In genomic region chr5:66255702-66256101, GRCh38 we compare ENCODE assay signal across 16 cellular contexts.
DNase-seq lines count a peak whose midpoint lies in the region; ATAC-seq, FAIRE-seq and TF ChIP-seq lines count a peak whose summit lies in the region.
"Had no signal": no experiment of that assay in that cellular context is flagged by ENCODE, and none has a peak within 500 bp of the region (broad histone marks: within the 10 kb centered on the region; RNA-seq: fewer than 3 reads in every experiment).

No MANE protein-coding gene starts in this region.

- CTCF ChIA-PET in GM12878 (lab: Yijun Ruan, JAX), result no interaction called here
- CTCF ChIA-PET in MCF 10A (lab: Yijun Ruan, JAX), result no interaction called here

- FAIRE-seq in GM12892 (lab: Jason Lieb, UNC) (peak; percentile 58), GM12878 (lab: Jason Lieb, UNC) (no peak)
- FAIRE-seq: H54 had no signal

- no peaks in the 10 kb centered on the region; a peak in 1 of 4 replicates for H3K27me3 ChIP-seq in GM12878 (replicated peaks in 1 of 2; ENCODE audit: control insufficient read depth in 2 of 2, insufficient read depth in 2 of 2, low read length in 1 of 2)
- H3K27me3 ChIP-seq: SJCRH30 had no signal

- no peaks in the 10 kb centered on the region; the same call in 2 of the 3 replicates for H3K9me3 ChIP-seq in GM12878 (replicated peaks; ENCODE audit: control insufficient read depth, insufficient read depth, low read length)
- H3K9me3 ChIP-seq: SJCRH30 had no signal

- H4K20me1 ChIP-seq in GM12878 (ENCODE audit: control insufficient read depth, insufficient read depth), result no peaks in the 10 kb centered on the region

- TF ChIP-seq RAD21 in GM12878 (IDR thresholded peaks at IDR 0.05; ENCODE audit: insufficient read depth, low read depth, low read length), result no peak

- no peak overlapping the region for H3K4me2 ChIP-seq in GM12878 (ENCODE audit: control insufficient read depth, insufficient read depth)

- RAD21 ChIA-PET in GM12878 (lab: Charles Lee; ENCODE audit: unreplicated experiment), result no interaction called here

- SMC1A ChIA-PET in GM12878 (lab: Charles Lee; ENCODE audit: uncharacterized antibody, unreplicated experiment), result no interaction called here

- POLR2A ChIA-PET in GM12878 (lab: Charles Lee) (no interaction called here), MCF 10A (lab: Yijun Ruan, JAX) (no interaction called here)

- peaks cover 0 to 4% of the 10 kb centered on the region in 2 donors for H3K4me1 Mint-ChIP-seq in effector memory CD8-positive, alpha-beta T cell (ENCODE audit: low read depth in 2 of 2)
- no peaks in the 10 kb centered on the region for H3K4me1 Mint-ChIP-seq in MCF 10A (ENCODE audit: insufficient read depth, unreplicated experiment)
- H3K4me1 Mint-ChIP-seq: CD4-positive, CD25-positive, alpha-beta regulatory T cell had no signal

- no peaks in the 10 kb centered on the region for H3K36me3 ChIP-seq in GM12878 (ENCODE audit: control insufficient read depth in 2 of 2, insufficient read depth in 2 of 2, low read length in 1 of 2)
- H3K36me3 ChIP-seq: SJCRH30 had no signal

- H3K79me2 ChIP-seq in GM12878 (ENCODE audit: control insufficient read depth, insufficient read depth, low read length), result no peaks in the 10 kb centered on the region

- no peak overlapping the region for H3K27ac Mint-ChIP-seq in effector memory CD8-positive, alpha-beta T cell
- no peak overlapping the region for H3K27ac Mint-ChIP-seq in MCF 10A (ENCODE audit: low read depth, unreplicated experiment)
- H3K27ac Mint-ChIP-seq: T-cell had no signal

- H3K4me3 ChIP-seq in GM12878, result no peak overlapping the region
- H3K4me3 ChIP-seq: SJCRH30 had no signal

- no peak overlapping the region for H3K9ac ChIP-seq in GM12878 (ENCODE audit: control insufficient read depth, insufficient read depth, low read length)

- TF ChIP-seq EP300 in GM12878 (IDR thresholded peaks at IDR 0.05; ENCODE audit: borderline replicate concordance in 1 of 2, control insufficient read depth in 1 of 2, low read depth in 2 of 2, low read length in 2 of 2), result no peak

- intact Hi-C loops in GM12878 (cut with micrococcal nuclease; ENCODE audit: unreplicated experiment) (no loop called here), MCF 10A (cut with micrococcal nuclease) (no loop called here)

- BruUV-seq in GM12878 (replicated peaks; lab: Mats Ljungman, UMichigan), result no TSS peak
- BruUV-seq in MCF 10A (replicated peaks; lab: Mats Ljungman, UMichigan), result no TSS peak

- no peak for DNase-seq in GM12892 (ENCODE audit: insufficient read length)
- peak; percentile 14 to 18 for DNase-seq in Kasumi-1 (lab: John Stamatoyannopoulos, UW)
- peak; percentile 24 for DNase-seq in NOMO-1 treated with dmso at 0.1 percent for 144 hours (lab: John Stamatoyannopoulos, UW; ENCODE audit: unreplicated experiment)
- DNase-seq in GM12878 (ENCODE audit: low read depth, low spot score), result no peak
- DNase-seq in effector memory CD8-positive, alpha-beta T cell, result no peak
- DNase-seq in MCF 10A (ENCODE audit: unreplicated experiment), result no peak
- DNase-seq: CD4-positive, CD25-positive, alpha-beta regulatory T cell; DMS53; NCI-H1092 treated with DMSO at 0.1 percent for 48 hours; NCI-H1694; NCI-H446; SJCRH30; T-cell had no signal

- peaks cover 0 to 11% of the 10 kb centered on the region in 2 donors for H3K27me3 Mint-ChIP-seq in effector memory CD8-positive, alpha-beta T cell
- H3K27me3 Mint-ChIP-seq in MCF 10A (ENCODE audit: insufficient read depth, unreplicated experiment), result no peaks in the 10 kb centered on the region
- H3K27me3 Mint-ChIP-seq: CD4-positive, CD25-positive, alpha-beta regulatory T cell; T-cell had no signal

- no peak for TF ChIP-seq CTCF in GM12878 (IDR thresholded peaks at IDR 0.05 in 2 of 3, conservative IDR thresholded peaks at IDR 0.05 in 1 of 3; ENCODE audit: control insufficient read depth in 2 of 3, extremely low read depth in 1 of 3, insufficient read depth in 1 of 3, low read depth in 3 of 3, low read length in 3 of 3)
- TF ChIP-seq CTCF in MCF 10A (IDR thresholded peaks at IDR 0.05; ENCODE audit: unreplicated experiment), result no peak

- ATAC-seq in GM12878 (0 out of 3 replicates have a peak, but pooled peaks have one; percentile 27), HG03196 (IDR thresholded peaks at IDR 0.05; ENCODE audit: unreplicated experiment) (no peak), GM18868 (IDR thresholded peaks at IDR 0.05; ENCODE audit: unreplicated experiment) (no peak)
- ATAC-seq in effector memory CD8-positive, alpha-beta T cell (replicated peaks), result no peak
- ATAC-seq: T-cell had no signal

- in situ Hi-C loops in GM12878 (cut with MboI), result no loop called here

- no peak for TF ChIP-seq POLR2A in GM12892 (IDR thresholded peaks at IDR 0.05; ENCODE audit: low read depth, low read length)
- TF ChIP-seq POLR2A in GM12878 (IDR thresholded peaks at IDR 0.05; ENCODE audit: low read depth, low read length), result no peak

- peak overlapping the region; percentile 29; the same call in 1 of the 2 replicates for H2AFZ ChIP-seq in GM12878 (ENCODE audit: control insufficient read depth, low read depth, low read length)

- no peaks in the 10 kb centered on the region for H3K4me1 ChIP-seq in GM12878 (ENCODE audit: control insufficient read depth, insufficient read depth, low read length)
- H3K4me1 ChIP-seq: SJCRH30 had no signal

- no peak overlapping the region for H3K27ac ChIP-seq in GM12878 (ENCODE audit: control insufficient read depth, insufficient read depth)
- H3K27ac ChIP-seq: SJCRH30 had no signal

- H3K4me3 Mint-ChIP-seq in effector memory CD8-positive, alpha-beta T cell, result no peak overlapping the region
- H3K4me3 Mint-ChIP-seq in MCF 10A (ENCODE audit: unreplicated experiment), result no peak overlapping the region
- H3K4me3 Mint-ChIP-seq: CD4-positive, CD25-positive, alpha-beta regulatory T cell; T-cell had no signal

- H3K9me3 Mint-ChIP-seq in effector memory CD8-positive, alpha-beta T cell, result no peaks in the 10 kb centered on the region
- no peaks in the 10 kb centered on the region for H3K9me3 Mint-ChIP-seq in MCF 10A (ENCODE audit: unreplicated experiment)

- WGBS in GM12878 (ENCODE audit: insufficient coverage, insufficient replicate concordance, low lambda C conversion rate, missing lambda C conversion rate), result 10% methylated on average over 5 of the region's 5 CpGs

- no peaks in the 10 kb centered on the region for H3K36me3 Mint-ChIP-seq in effector memory CD8-positive, alpha-beta T cell (ENCODE audit: insufficient read depth)
- no peaks in the 10 kb centered on the region for H3K36me3 Mint-ChIP-seq in MCF 10A (ENCODE audit: insufficient read depth, unreplicated experiment)
- H3K36me3 Mint-ChIP-seq: CD4-positive, CD25-positive, alpha-beta regulatory T cell; T-cell had no signal

TF ChIP-seq in GM12878, 131 proteins besides CTCF, POLR2A, EP300 and RAD21:
- TF ChIP-seq CBX5 (IDR thresholded peaks at IDR 0.05; ENCODE audit: low read depth) (no peak), HDAC6 (IDR thresholded peaks at IDR 0.05; ENCODE audit: unreplicated experiment) (no peak), BHLHE40 (IDR thresholded peaks at IDR 0.05; ENCODE audit: borderline replicate concordance in 1 of 2, low read depth in 2 of 2, low read length in 1 of 2) (peak in 1 of 2 experiments; percentile 34; a peak in 1 of 4 replicates), SPI1 (IDR thresholded peaks at IDR 0.05; ENCODE audit: borderline replicate concordance, insufficient read depth, low read depth, low read length) (peak; percentile 80)

Comparison
In these comparisons a context has a peak if more than half of its experiments do, and no peak if none do; other contexts are left out.
1. DNase-seq: peak in Kasumi-1 (2 of 2) and NOMO-1 treated with dmso at 0.1 percent for 144 hours (single experiment); none in GM12892 (single experiment), GM12878 (single experiment), effector memory CD8-positive, alpha-beta T cell (0 of 3) and MCF 10A (single experiment).